Comparison of ENCODE assay signal across 36 cellular contexts in the genomic region with DNA sequence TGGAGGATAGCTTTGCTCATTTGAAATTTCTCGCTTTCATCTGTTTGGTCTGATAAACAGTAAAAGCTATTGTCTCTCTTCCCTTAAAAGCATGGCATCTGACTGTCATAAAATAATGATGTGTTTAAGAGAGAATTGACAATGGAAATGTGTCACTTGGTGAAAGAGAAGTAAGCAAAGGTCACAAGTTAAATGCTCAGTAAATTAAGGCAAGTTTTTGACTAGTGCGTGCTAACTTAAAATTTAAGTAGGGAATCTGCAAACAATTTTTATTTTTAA.
"Had no signal": no experiment of that assay in that cellular context is flagged by ENCODE, and none has a peak within 500 bp of the region (broad histone marks: within the 10 kb centered on the region; RNA-seq: fewer than 3 reads in every experiment).

No MANE protein-coding gene starts in this region.

- ATAC-seq: activated CD8-positive, alpha-beta T cell treated with anti-CD3 and anti-CD28 coated beads for 36 hours; activated T-cell treated with anti-CD3 and anti-CD28 coated beads, Interleukin-2, amount 50 U/mL, for 72 hours; activated T-helper 17 cell treated with anti-CD3 and anti-CD28 coated beads, Interleukin-2, amount 50 U/mL, for 72 hours; PC-3; Right ventricle myocardium inferior had no signal

- H3K27ac Mint-ChIP-seq: activated CD4-positive, alpha-beta T cell treated with anti-CD3 and anti-CD28 coated beads, Interleukin-2, amount 10 ng/mL, durations not matched to agents 24 days and 14 days; activated CD8-positive, alpha-beta T cell treated with anti-CD3 and anti-CD28 coated beads for 36 hours; activated naive CD8-positive, alpha-beta T cell treated with anti-CD3 and anti-CD28 coated beads for 36 hours; activated T-cell treated with anti-CD3 and anti-CD28 coated beads, Interleukin-2, amount 50 U/mL, for 72 hours; activated T-helper 17 cell treated with anti-CD3 and anti-CD28 coated beads, Interleukin-2, amount 50 U/mL, for 72 hours had no signal

- H3K36me3 Mint-ChIP-seq: activated naive CD8-positive, alpha-beta T cell treated with anti-CD3 and anti-CD28 coated beads for 36 hours had no signal

- H3K4me3 Mint-ChIP-seq: activated CD4-positive, alpha-beta T cell treated with anti-CD3 and anti-CD28 coated beads, Interleukin-2, amount 10 ng/mL, durations not matched to agents 24 days and 14 days; activated CD8-positive, alpha-beta T cell treated with anti-CD3 and anti-CD28 coated beads for 36 hours; activated naive CD8-positive, alpha-beta T cell treated with anti-CD3 and anti-CD28 coated beads for 36 hours; activated T-cell treated with anti-CD3 and anti-CD28 coated beads, Interleukin-2, amount 50 U/mL, for 72 hours; activated T-helper 17 cell treated with anti-CD3 and anti-CD28 coated beads, Interleukin-2, amount 50 U/mL, for 72 hours had no signal

- H3K4me1 Mint-ChIP-seq: activated CD4-positive, alpha-beta T cell treated with anti-CD3 and anti-CD28 coated beads, Interleukin-2, amount 10 ng/mL, durations not matched to agents 24 days and 14 days; activated naive CD8-positive, alpha-beta T cell treated with anti-CD3 and anti-CD28 coated beads for 36 hours; activated T-helper 17 cell treated with anti-CD3 and anti-CD28 coated beads, Interleukin-2, amount 50 U/mL, for 72 hours had no signal

- H3K4me3 ChIP-seq: MG63 had no signal

- DNase-seq: activated CD4-positive, alpha-beta T cell treated with anti-CD3 and anti-CD28 coated beads, Interleukin-2, amount 10 ng/mL, durations not matched to agents 24 days and 14 days; activated CD4-positive, alpha-beta T cell treated with anti-CD3 and anti-CD28 coated beads, Interleukin-2, amount 50 U/mL, for 4 hours; activated CD4-positive, CD25-positive, alpha-beta regulatory T cell; activated CD8-positive, alpha-beta T cell treated with anti-CD3 and anti-CD28 coated beads for 36 hours; activated effector memory CD4-positive, alpha-beta T cell treated with anti-CD3 and anti-CD28 coated beads, Interleukin-2, amount 50 U/mL, for 16 hours; activated naive CD4-positive, alpha-beta T cell; activated naive CD4-positive, alpha-beta T cell treated with anti-CD3 and anti-CD28 coated beads, Interleukin-2, amount 50 U/mL, for 16 hours; activated naive CD8-positive, alpha-beta T cell treated with anti-CD3 and anti-CD28 coated beads for 36 hours; activated T-cell treated with anti-CD3 and anti-CD28 coated beads, Interleukin-2, amount 50 U/mL, for 1 hour; activated T-cell treated with anti-CD3 and anti-CD28 coated beads, Interleukin-2, amount 50 U/mL, for 72 hours; amniotic stem cell; aorta; brain microvascular endothelial cell; central memory CD4-positive, alpha-beta T cell; Kasumi-1; KG1; MG63; MV-4-11; NCI-H1092 treated with DMSO at 0.1 percent for 48 hours; NCI-H1417 treated with DMSO at 0.1 percent for 48 hours; NCI-H1930; NCI-H2081 treated with DMSO at 0.1 percent for 48 hours; NCI-H345; NCI-H526; NCI-H748 treated with DMSO at 0.1 percent for 48 hours; NK-92 treated with Interleukin-12 subunit alpha and Interleukin-12 subunit beta, amount 100 ng/mL, for 24 hours; PC-3; SIG-M5; SW 1271; T-helper 1 cell; T-helper 2 cell; T-helper 9 cell had no signal

- H3K36me3 ChIP-seq: brain microvascular endothelial cell, MG63 had no signal

- H3K27me3 ChIP-seq: brain microvascular endothelial cell, MG63 had no signal

- H3K27me3 Mint-ChIP-seq: activated CD4-positive, alpha-beta T cell treated with anti-CD3 and anti-CD28 coated beads, Interleukin-2, amount 10 ng/mL, durations not matched to agents 24 days and 14 days; activated CD8-positive, alpha-beta T cell treated with anti-CD3 and anti-CD28 coated beads for 36 hours; activated naive CD8-positive, alpha-beta T cell treated with anti-CD3 and anti-CD28 coated beads for 36 hours; activated T-helper 17 cell treated with anti-CD3 and anti-CD28 coated beads, Interleukin-2, amount 50 U/mL, for 72 hours had no signal

- H3K27ac ChIP-seq: brain microvascular endothelial cell, RWPE1, VCaP had no signal
